ENCODE assay signal across 27 cellular contexts in the genomic region with DNA sequence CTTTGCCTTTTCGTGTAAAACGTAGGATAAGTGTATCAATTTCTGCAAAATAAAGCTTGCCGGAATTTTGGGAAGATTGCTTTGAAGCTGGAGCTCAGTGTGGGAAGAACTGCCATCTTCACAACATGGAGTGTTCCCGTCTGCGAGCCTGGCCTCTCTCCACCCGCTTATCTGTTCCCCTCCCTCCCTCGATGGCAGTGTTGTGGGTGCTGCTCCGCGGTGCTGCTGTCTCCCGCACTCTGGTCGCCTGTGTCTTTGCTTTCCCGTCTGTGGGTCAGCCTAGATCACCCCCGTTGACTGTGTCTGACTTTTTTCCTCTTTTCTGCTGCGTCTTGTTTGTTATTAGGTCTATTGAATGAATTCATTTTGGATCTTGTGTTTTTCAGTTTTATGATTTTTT.
"Had no signal": no experiment of that assay in that cellular context is flagged by ENCODE, and none has a peak within 500 bp of the region (broad histone marks: within the 10 kb centered on the region; RNA-seq: fewer than 3 reads in every experiment).

No MANE protein-coding gene starts in this region.

- H3K9me3 Mint-ChIP-seq: activated T-helper 1 cell treated with anti-CD3 and anti-CD28 coated beads, Interleukin-12 subunit alpha, Interleukin-12 subunit beta, Interleukin-2, Interleukin-4 antibody, amounts not matched to agents 30 ng/mL and 10 ng/mL and 1 ng/mL, durations not matched to agents 14 hours and 24 hours and 36 hours; mesothelial cell of epicardium; naive B cell; nephron progenitor cell; T-helper 1 cell treated with Interleukin-12 subunit alpha and Interleukin-12 subunit beta and Interleukin-4 antibody, amounts not matched to agents 30 μg/mL and 1 μg/mL, for 36 hours had no signal

- H3K27me3 Mint-ChIP-seq: naive B cell had no signal

- H3K27me3 ChIP-seq: heart right ventricle, left lung, neutrophil, pancreas, uterus had no signal

- H3K4me2 ChIP-seq: smooth muscle cell had no signal

- H3K4me1 ChIP-seq: pancreas, psoas muscle, uterus had no signal

- FAIRE-seq: pancreas, TTC549 had no signal

- H3K27ac ChIP-seq: heart right ventricle, left lung, neutrophil, pancreas, psoas muscle, thoracic aorta, uterus, VCaP had no signal

- H3K4me3 Mint-ChIP-seq: activated T-helper 1 cell treated with anti-CD3 and anti-CD28 coated beads, Interleukin-12 subunit alpha, Interleukin-12 subunit beta, Interleukin-2, Interleukin-4 antibody, amounts not matched to agents 30 ng/mL and 10 ng/mL and 1 ng/mL, durations not matched to agents 14 hours and 24 hours and 36 hours; mesothelial cell of epicardium; naive B cell; nephron progenitor cell; T-helper 1 cell treated with Interleukin-12 subunit alpha and Interleukin-12 subunit beta and Interleukin-4 antibody, amounts not matched to agents 30 μg/mL and 1 μg/mL, for 36 hours had no signal

- H3K4me3 ChIP-seq: heart right ventricle, left lung, pancreas, psoas muscle, smooth muscle cell, thoracic aorta, uterus had no signal

- H3K36me3 ChIP-seq: uterus had no signal

- DNase-seq: activated CD4-positive, alpha-beta T cell treated with anti-CD3 and anti-CD28 coated beads for 4 hours; activated CD4-positive, alpha-beta T cell treated with anti-CD3 and anti-CD28 coated beads, Interleukin-2, amount 50 U/mL, for 4 hours; activated gamma-delta T cell treated with Interleukin-2 at 50 U/mL for 16 hours; activated naive CD4-positive, alpha-beta T cell treated with anti-CD3 and anti-CD28 coated beads, Interleukin-2, amount 50 U/mL, for 16 hours; activated T-cell treated with anti-CD3 and anti-CD28 coated beads for 4 hours; amniotic stem cell; caudate nucleus; foreskin fibroblast; heart right ventricle; naive B cell; nephron progenitor cell; stimulated activated CD4-positive, alpha-beta T cell treated with anti-CD3 and anti-CD28 coated beads, Interleukin-15, amount 100 ng/mL, for 24 hours; stimulated activated naive CD4-positive, alpha-beta T cell; T-helper 9 cell; trophoblast cell; uterus had no signal

- H3K9me3 ChIP-seq: heart right ventricle, left lung, neutrophil, pancreas, psoas muscle, thoracic aorta, uterus had no signal

- H3K27ac Mint-ChIP-seq: activated T-helper 1 cell treated with anti-CD3 and anti-CD28 coated beads, Interleukin-12 subunit alpha, Interleukin-12 subunit beta, Interleukin-2, Interleukin-4 antibody, amounts not matched to agents 30 ng/mL and 10 ng/mL and 1 ng/mL, durations not matched to agents 14 hours and 24 hours and 36 hours; mesothelial cell of epicardium; naive B cell; nephron progenitor cell; T-helper 1 cell treated with Interleukin-12 subunit alpha and Interleukin-12 subunit beta and Interleukin-4 antibody, amounts not matched to agents 30 μg/mL and 1 μg/mL, for 36 hours had no signal
